8 cellular contexts compared by ENCODE assay signal in the genomic region with DNA sequence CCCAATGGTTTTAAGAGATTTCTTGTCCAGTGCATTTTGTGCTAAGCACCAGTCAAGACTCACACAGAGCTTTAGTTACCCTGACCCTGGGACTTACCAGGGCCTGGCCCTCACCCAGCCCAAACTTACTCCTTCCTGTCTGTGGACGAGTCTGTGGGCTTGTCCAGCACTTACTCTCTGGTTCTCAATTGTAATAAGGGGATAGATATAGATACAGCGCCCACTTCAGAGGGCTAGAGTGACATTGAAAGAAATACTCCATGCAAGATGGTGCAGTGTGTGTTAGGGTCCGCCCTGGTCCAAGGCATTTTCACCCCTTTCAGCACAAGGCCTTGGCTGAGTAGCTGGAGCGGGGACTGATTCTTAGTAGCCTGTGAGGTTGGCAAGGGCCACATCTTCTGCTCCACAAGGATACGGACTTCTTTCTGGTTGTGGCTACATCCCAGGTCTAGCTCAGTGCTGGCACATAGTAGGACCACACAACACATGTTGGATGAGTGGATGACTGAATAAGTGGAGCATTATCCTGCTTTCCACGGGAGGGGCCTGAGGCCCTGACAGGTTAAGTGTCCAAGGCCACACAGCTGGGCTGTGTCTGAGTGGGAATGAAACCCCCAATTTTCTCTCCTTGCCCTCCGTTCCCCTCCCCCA. TPM values are rescaled to one million over a fixed set of nuclear protein-coding genes. Genes with fewer than 3 reads are reported as not detected.
DNase-seq lines count a peak whose midpoint lies in the region; ATAC-seq and TF ChIP-seq lines count a peak whose summit lies in the region.

No MANE protein-coding gene starts in this region.

- H3K27ac Mint-ChIP-seq in HFFc6 (peak overlapping the region; percentile 84), immature natural killer cell (peak overlapping the region in 5 of 6 donors; percentile 64 to 84 (median 80))
- peak overlapping the region; percentile 86 for H3K27ac Mint-ChIP-seq in activated T-helper 2 cell treated with anti-CD3 and anti-CD28 coated beads, Interferon-gamma antibody, Interleukin-2, Interleukin-4, amounts not matched to agents 10 μg/mL and 5 μg/mL and 100 μg/mL, durations not matched to agents 14 hours and 24 hours and 36 hours
- H3K27ac Mint-ChIP-seq in stimulated activated effector memory CD8-positive, alpha-beta T cell treated with anti-CD3 and anti-CD28 coated beads, Interleukin-12 subunit alpha, Interleukin-12 subunit beta, amount 100 ng/mL, for 72 hours: peak overlapping the region; percentile 90

- no peak for ATAC-seq in stimulated activated effector memory CD8-positive, alpha-beta T cell treated with anti-CD3 and anti-CD28 coated beads, Interleukin-12 subunit alpha, Interleukin-12 subunit beta, amount 100 ng/mL, for 72 hours
- ATAC-seq in sciatic nerve: no peak

- H3K9me3 Mint-ChIP-seq in HFFc6: no peaks in the 10 kb centered on the region
- no peaks in the 10 kb centered on the region for H3K9me3 Mint-ChIP-seq in activated T-helper 2 cell treated with anti-CD3 and anti-CD28 coated beads, Interferon-gamma antibody, Interleukin-2, Interleukin-4, amounts not matched to agents 10 μg/mL and 5 μg/mL and 100 μg/mL, durations not matched to agents 14 hours and 24 hours and 36 hours
- H3K9me3 Mint-ChIP-seq in immature natural killer cell: no peaks in the 10 kb centered on the region
- no peaks in the 10 kb centered on the region for H3K9me3 Mint-ChIP-seq in stimulated activated effector memory CD8-positive, alpha-beta T cell treated with anti-CD3 and anti-CD28 coated beads, Interleukin-12 subunit alpha, Interleukin-12 subunit beta, amount 100 ng/mL, for 72 hours

- H3K4me3 Mint-ChIP-seq in HFFc6 (peak overlapping the region; percentile 63), immature natural killer cell (peak overlapping the region in 1 of 5 donors; percentile 74)
- H3K4me3 Mint-ChIP-seq in activated T-helper 2 cell treated with anti-CD3 and anti-CD28 coated beads, Interferon-gamma antibody, Interleukin-2, Interleukin-4, amounts not matched to agents 10 μg/mL and 5 μg/mL and 100 μg/mL, durations not matched to agents 14 hours and 24 hours and 36 hours (ENCODE audit: low read depth): no peak overlapping the region
- peak overlapping the region; percentile 74 for H3K4me3 Mint-ChIP-seq in stimulated activated effector memory CD8-positive, alpha-beta T cell treated with anti-CD3 and anti-CD28 coated beads, Interleukin-12 subunit alpha, Interleukin-12 subunit beta, amount 100 ng/mL, for 72 hours

- TF ChIP-seq CTCF in HFFc6 (IDR thresholded peaks at IDR 0.05): no peak

- H3K36me3 Mint-ChIP-seq in HFFc6 (ENCODE audit: low read depth): no peaks in the 10 kb centered on the region
- H3K36me3 Mint-ChIP-seq in activated T-helper 2 cell treated with anti-CD3 and anti-CD28 coated beads, Interferon-gamma antibody, Interleukin-2, Interleukin-4, amounts not matched to agents 10 μg/mL and 5 μg/mL and 100 μg/mL, durations not matched to agents 14 hours and 24 hours and 36 hours (ENCODE audit: low read depth): peaks cover 5% of the 10 kb centered on the region
- H3K36me3 Mint-ChIP-seq in immature natural killer cell: no peaks in the 10 kb centered on the region
- H3K36me3 Mint-ChIP-seq in stimulated activated effector memory CD8-positive, alpha-beta T cell treated with anti-CD3 and anti-CD28 coated beads, Interleukin-12 subunit alpha, Interleukin-12 subunit beta, amount 100 ng/mL, for 72 hours: peaks cover 36% of the 10 kb centered on the region

- H3K4me1 Mint-ChIP-seq in HFFc6 (ENCODE audit: low read depth): peaks cover 65% of the 10 kb centered on the region
- peaks cover 77% of the 10 kb centered on the region for H3K4me1 Mint-ChIP-seq in activated T-helper 2 cell treated with anti-CD3 and anti-CD28 coated beads, Interferon-gamma antibody, Interleukin-2, Interleukin-4, amounts not matched to agents 10 μg/mL and 5 μg/mL and 100 μg/mL, durations not matched to agents 14 hours and 24 hours and 36 hours (ENCODE audit: low read depth)
- peaks cover 34 to 44% of the 10 kb centered on the region in 2 donors for H3K4me1 Mint-ChIP-seq in immature natural killer cell
- peaks cover 84% of the 10 kb centered on the region for H3K4me1 Mint-ChIP-seq in stimulated activated effector memory CD8-positive, alpha-beta T cell treated with anti-CD3 and anti-CD28 coated beads, Interleukin-12 subunit alpha, Interleukin-12 subunit beta, amount 100 ng/mL, for 72 hours

- no peaks in the 10 kb centered on the region; the same call in 1 of the 2 replicates for H3K27me3 Mint-ChIP-seq in HFFc6 (ENCODE audit: insufficient read depth)
- no peaks in the 10 kb centered on the region for H3K27me3 Mint-ChIP-seq in activated T-helper 2 cell treated with anti-CD3 and anti-CD28 coated beads, Interferon-gamma antibody, Interleukin-2, Interleukin-4, amounts not matched to agents 10 μg/mL and 5 μg/mL and 100 μg/mL, durations not matched to agents 14 hours and 24 hours and 36 hours (ENCODE audit: low read depth)
- peaks cover 8 to 21% (median 11%) of the 10 kb centered on the region in 3 donors for H3K27me3 Mint-ChIP-seq in immature natural killer cell (ENCODE audit: low read depth in 3 of 3)

- intact Hi-C loops in activated T-helper 2 cell treated with anti-CD3 and anti-CD28 coated beads, Interferon-gamma antibody, Interleukin-2, Interleukin-4, amounts not matched to agents 10 μg/mL and 5 μg/mL and 100 μg/mL, durations not matched to agents 14 hours and 24 hours and 36 hours (cut with micrococcal nuclease): loop anchor here (2.0 to 10.0 kb wide), 2 partner anchors 46 to 232 kb away; a partner anchor contains a TSS
- intact Hi-C loops in sciatic nerve (cut with DNase I): no loop called here

- DNase-seq in HFFc6 (no peak), immature natural killer cell (no peak), kidney tubule cell (ENCODE audit: low spot score) (no peak), sciatic nerve (ENCODE audit: low spot score) (no peak), hypothalamus (lab: John Stamatoyannopoulos, UW) (no peak), NCI-H1105 (lab: John Stamatoyannopoulos, UW) (no peak)
- DNase-seq in activated T-helper 2 cell treated with anti-CD3 and anti-CD28 coated beads, Interferon-gamma antibody, Interleukin-2, Interleukin-4, amounts not matched to agents 10 μg/mL and 5 μg/mL and 100 μg/mL, durations not matched to agents 14 hours and 24 hours and 36 hours (ENCODE audit: low spot score): no peak
- DNase-seq in stimulated activated effector memory CD8-positive, alpha-beta T cell treated with anti-CD3 and anti-CD28 coated beads, Interleukin-12 subunit alpha, Interleukin-12 subunit beta, amount 100 ng/mL, for 72 hours (ENCODE audit: low spot score in 2 of 2): peak in 1 of 2 donors; percentile 57

RNA-seq across cellular contexts. Expression of a gene that starts 3.8 kb away (rescaled TPM):
- 10 to 100 TPM in 3 of 6 experiments, 1 to 10 TPM in 3; 9.6 to 13.6 (median 10.0) TPM for total RNA-seq in HFFc6 (2021; fragmentation: NEBNext Ultra II Directional; extraction: Animal tissue kit (Norgen Biotek cat#: 25700))
- total RNA-seq in activated T-helper 2 cell treated with anti-CD3 and anti-CD28 coated beads, Interferon-gamma antibody, Interleukin-2, Interleukin-4, amounts not matched to agents 10 μg/mL and 5 μg/mL and 100 μg/mL, durations not matched to agents 14 hours and 24 hours and 36 hours: 164 and 170 TPM in 2 replicates
- polyA plus RNA-seq in immature natural killer cell: 100 to 1,000 TPM in 1 of 3 donors, 10 to 100 TPM in 2; 77.1 to 204 (median 82.7) TPM
- total RNA-seq in sciatic nerve: 44.8 TPM

RNA-seq across cellular contexts. Expression of a gene that starts 27.6 kb away (rescaled TPM):
- not detected for total RNA-seq in HFFc6 (2021; fragmentation: NEBNext Ultra II Directional; extraction: Animal tissue kit (Norgen Biotek cat#: 25700))
- total RNA-seq in activated T-helper 2 cell treated with anti-CD3 and anti-CD28 coated beads, Interferon-gamma antibody, Interleukin-2, Interleukin-4, amounts not matched to agents 10 μg/mL and 5 μg/mL and 100 μg/mL, durations not matched to agents 14 hours and 24 hours and 36 hours: 0.16 and 0.52 TPM in 2 replicates
- polyA plus RNA-seq in immature natural killer cell: not detected
- 0.58 TPM for total RNA-seq in sciatic nerve
